In the genomic region with DNA sequence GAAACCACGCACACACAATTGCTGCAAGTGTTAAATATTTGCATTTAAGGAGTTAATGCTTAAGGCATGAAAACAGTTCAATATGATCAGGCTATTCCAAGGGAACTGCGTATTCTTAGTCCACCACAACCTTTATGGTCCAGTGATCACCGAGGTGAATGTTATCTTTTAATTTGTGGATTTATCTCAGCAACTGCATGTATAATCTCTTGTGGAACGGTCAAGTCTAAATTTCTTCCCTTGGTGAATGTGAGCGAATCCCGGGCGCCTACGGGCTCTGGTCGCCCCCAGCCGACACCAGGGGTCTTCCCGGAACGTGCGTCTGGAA, we compare ENCODE assay signal across 8 cellular contexts. TPM values are rescaled to one million over a fixed set of nuclear protein-coding genes. Genes with fewer than 3 reads are reported as not detected.
DNase-seq lines count a peak whose midpoint lies in the region; ATAC-seq and TF ChIP-seq lines count a peak whose summit lies in the region.

No MANE protein-coding gene starts in this region.

- intact Hi-C loops in heart right ventricle (cut with DNase I) = loop anchor here in 3 of 10 donors (1.0 to 2.0 kb wide), 2 partner anchors 28 kb away; a partner anchor contains a TSS
- intact Hi-C loops in left cardiac atrium (cut with DNase I) = loop anchor here in 1 of 2 donors (2.0 kb wide), 1 partner anchor 26 kb away; no protein-coding TSS in a partner anchor
- intact Hi-C loops in breast epithelium (cut with DNase I; ENCODE audit: low total_unique reads) = no loop called here
- intact Hi-C loops in uterus (cut with DNase I; ENCODE audit: low total_unique reads) = no loop called here

- H3K27me3 ChIP-seq in heart right ventricle (peaks cover 0 to 20% (median 0%) of the 10 kb centered on the region in 7 donors), breast epithelium (no peaks in the 10 kb centered on the region), uterus (no peaks in the 10 kb centered on the region)

- TF ChIP-seq CTCF in heart right ventricle (IDR thresholded peaks at IDR 0.05) (no peak), breast epithelium (IDR thresholded peaks at IDR 0.05) (no peak), mesothelial cell of epicardium (IDR thresholded peaks at IDR 0.05; ENCODE audit: unreplicated experiment) (no peak), uterus (IDR thresholded peaks at IDR 0.05) (no peak)

- H3K27me3 Mint-ChIP-seq in mesothelial cell of epicardium (ENCODE audit: low read depth) = peaks cover 14% of the 10 kb centered on the region

- H3K4me1 ChIP-seq in heart right ventricle (peaks cover 0 to 20% (median 13%) of the 10 kb centered on the region in 9 donors), breast epithelium (no peaks in the 10 kb centered on the region), uterus (no peaks in the 10 kb centered on the region)

- WGBS in heart right ventricle, 2 donors = 4 to 6% methylated on average over 13 of the region's 13 CpGs

- peaks cover 3% of the 10 kb centered on the region for H3K36me3 Mint-ChIP-seq in mesothelial cell of epicardium
- peaks cover 0 to 5% of the 10 kb centered on the region in 2 donors for H3K36me3 Mint-ChIP-seq in activated naive CD4-positive, alpha-beta T cell treated with anti-CD3 and anti-CD28 coated beads, Interleukin-2, amount 50 U/mL, for 72 hours

- DNase-seq in heart right ventricle (no peak), left cardiac atrium (no peak), breast epithelium (ENCODE audit: low spot score in 2 of 2) (no peak), mesothelial cell of epicardium (ENCODE audit: low spot score in 2 of 2, unreplicated experiment in 2 of 2) (no peak), uterus (no peak)
- DNase-seq in activated CD8-positive, alpha-beta memory T cell treated with anti-CD3 and anti-CD28 coated beads, Interleukin-2, amount 50 U/mL, for 48 hours = no peak
- DNase-seq in activated naive CD4-positive, alpha-beta T cell treated with anti-CD3 and anti-CD28 coated beads, Interleukin-2, amount 50 U/mL, for 72 hours (ENCODE audit: low spot score in 2 of 2) = no peak

- H3K9me3 ChIP-seq in heart right ventricle (no peaks in the 10 kb centered on the region), breast epithelium (no peaks in the 10 kb centered on the region), uterus (no peaks in the 10 kb centered on the region)

- TF ChIP-seq POLR2A in breast epithelium (IDR thresholded peaks at IDR 0.05) (no peak), uterus (IDR thresholded peaks at IDR 0.05) (no peak)

- H3K4me3 ChIP-seq in heart right ventricle (peak overlapping the region; percentile 26 to 87 (median 74)), breast epithelium (peak overlapping the region; percentile 71 to 95 (median 78)), uterus (peak overlapping the region; percentile 56 to 70)

- H3K27ac ChIP-seq in heart right ventricle (peak overlapping the region in 9 of 10 donors; percentile 36 to 75 (median 61)), breast epithelium (peak overlapping the region; percentile 87 to 88), uterus (peak overlapping the region; percentile 35 to 73)

- H3K27ac Mint-ChIP-seq in mesothelial cell of epicardium = peak overlapping the region; percentile 90
- H3K27ac Mint-ChIP-seq in activated naive CD4-positive, alpha-beta T cell treated with anti-CD3 and anti-CD28 coated beads, Interleukin-2, amount 50 U/mL, for 72 hours = peak overlapping the region in 1 of 2 donors; percentile 77

- peak overlapping the region; percentile 76 for H3K4me3 Mint-ChIP-seq in mesothelial cell of epicardium

- H3K9me3 Mint-ChIP-seq in mesothelial cell of epicardium = no peaks in the 10 kb centered on the region
- H3K9me3 Mint-ChIP-seq in activated naive CD4-positive, alpha-beta T cell treated with anti-CD3 and anti-CD28 coated beads, Interleukin-2, amount 50 U/mL, for 72 hours = no peaks in the 10 kb centered on the region

- ATAC-seq in heart right ventricle (no peak), left cardiac atrium (no peak), HG02642 (IDR thresholded peaks at IDR 0.05; ENCODE audit: poor library complexity, unreplicated experiment) (no peak)
- no peak for ATAC-seq in activated naive CD4-positive, alpha-beta T cell treated with anti-CD3 and anti-CD28 coated beads, Interleukin-2, amount 50 U/mL, for 72 hours

- peaks cover 11% of the 10 kb centered on the region for H3K4me1 Mint-ChIP-seq in mesothelial cell of epicardium

- H3K36me3 ChIP-seq in heart right ventricle = peaks cover 0 to 17% (median 0%) of the 10 kb centered on the region in 9 donors
- H3K36me3 ChIP-seq in breast epithelium = no peaks in the 10 kb centered on the region
- H3K36me3 ChIP-seq in uterus = no peaks in the 10 kb centered on the region

RNA-seq across cellular contexts. Expression of a gene that starts 1.0 kb away (rescaled TPM):
- total RNA-seq in heart right ventricle = under 1 TPM in 8 of 10 donors, not detected in 2; 0.23 to 0.87 (median 0.65) TPM
- polyA plus RNA-seq in heart right ventricle = under 1 TPM; 0.22 to 0.62 TPM
- total RNA-seq in left cardiac atrium = under 1 TPM; 0.47 to 0.73 TPM
- 10 to 100 TPM in 1 of 3 donors, 1 to 10 TPM in 1, under 1 TPM in 1; 0.96 to 10.5 (median 4.5) TPM for total RNA-seq in breast epithelium
- total RNA-seq in mesothelial cell of epicardium = 1.9 to 2.6 TPM (median 2.2 TPM) in 3 replicates
- 1 to 10 TPM in 2 of 4 donors, under 1 TPM in 1, not detected in 1; 0.29 to 9.7 (median 1.8) TPM for total RNA-seq in uterus
- 1 to 10 TPM in 1 of 2 donors, under 1 TPM in 1; 0.80 to 2.4 TPM for total RNA-seq in activated naive CD4-positive, alpha-beta T cell treated with anti-CD3 and anti-CD28 coated beads, Interleukin-2, amount 50 U/mL, for 72 hours

RNA-seq across cellular contexts. Expression of a gene that starts 27.6 kb away (rescaled TPM):
- total RNA-seq in heart right ventricle (10 to 100 TPM; 10.2 to 18.8 (median 12.2) TPM), left cardiac atrium (10 to 100 TPM; 10.2 to 11.2 TPM), breast epithelium (10 to 100 TPM in 2 of 3 donors, 1 to 10 TPM in 1; 9.8 to 23.3 (median 14.4) TPM), mesothelial cell of epicardium (12.2 to 13.7 TPM (median 13.6 TPM) in 3 replicates), uterus (10 to 100 TPM; 11.5 to 33.0 (median 15.7) TPM)
- 10 to 100 TPM in 1 of 2 donors, 1 to 10 TPM in 1; 3.4 to 12.4 TPM for polyA plus RNA-seq in heart right ventricle
- total RNA-seq in activated naive CD4-positive, alpha-beta T cell treated with anti-CD3 and anti-CD28 coated beads, Interleukin-2, amount 50 U/mL, for 72 hours = 10 to 100 TPM; 16.0 to 24.7 TPM

RNA-seq across cellular contexts. Expression of a gene that starts 27.8 kb away (rescaled TPM):
- 10 to 100 TPM; 11.0 to 20.2 (median 14.5) TPM for total RNA-seq in heart right ventricle
- polyA plus RNA-seq in heart right ventricle = 1 to 10 TPM; 2.4 to 4.7 TPM
- 10 to 100 TPM; 12.4 to 13.3 TPM for total RNA-seq in left cardiac atrium
- 10 to 100 TPM; 23.7 to 51.4 (median 42.0) TPM for total RNA-seq in breast epithelium
- 24.2 to 25.6 TPM (median 25.3 TPM) in 3 replicates for total RNA-seq in mesothelial cell of epicardium
- 10 to 100 TPM; 17.1 to 56.6 (median 41.6) TPM for total RNA-seq in uterus
- 10 to 100 TPM; 21.2 to 23.3 TPM for total RNA-seq in activated naive CD4-positive, alpha-beta T cell treated with anti-CD3 and anti-CD28 coated beads, Interleukin-2, amount 50 U/mL, for 72 hours
